18 cellular contexts compared by ENCODE assay signal in the genomic region with DNA sequence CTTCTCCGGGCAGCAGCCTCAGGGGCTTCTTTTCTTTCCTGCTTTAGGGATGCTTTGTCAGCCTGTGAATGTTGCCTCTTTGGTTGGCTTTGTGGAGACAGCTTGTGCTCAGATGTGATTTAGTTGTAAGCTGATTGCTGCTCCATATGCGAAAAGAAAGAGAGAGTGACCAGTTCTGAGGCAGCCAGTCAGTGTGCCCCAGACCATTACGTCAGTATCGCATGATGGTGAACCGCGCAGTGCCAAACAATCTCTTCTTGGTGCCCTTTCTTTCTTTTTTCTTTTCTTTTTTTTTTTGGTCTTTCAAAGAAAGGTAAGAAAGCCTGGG. TPM values are rescaled to one million over a fixed set of nuclear protein-coding genes. Genes with fewer than 3 reads are reported as not detected.
DNase-seq lines count a peak whose midpoint lies in the region; ATAC-seq and TF ChIP-seq lines count a peak whose summit lies in the region.
"Had no signal": no experiment of that assay in that cellular context is flagged by ENCODE, and none has a peak within 500 bp of the region (broad histone marks: within the 10 kb centered on the region; RNA-seq: fewer than 3 reads in every experiment).

No MANE protein-coding gene starts in this region.

- peaks cover 13 to 22% (median 16%) of the 10 kb centered on the region in 3 donors for H3K27me3 Mint-ChIP-seq in CD14-positive monocyte (ENCODE audit: low read depth in 3 of 3)

- H3K4me3 Mint-ChIP-seq in CD14-positive monocyte: peak overlapping the region in 1 of 2 donors; percentile 5
- H3K4me3 Mint-ChIP-seq: CD4-positive, alpha-beta T cell had no signal

- intact Hi-C loops in CD14-positive monocyte (cut with micrococcal nuclease): no loop called here

- no peaks in the 10 kb centered on the region for H3K4me1 Mint-ChIP-seq in CD14-positive monocyte

- no peak for ATAC-seq in HG03520 (IDR thresholded peaks at IDR 0.05; ENCODE audit: unreplicated experiment)
- ATAC-seq: body of pancreas, K562 had no signal

- in situ Hi-C loops in brain microvascular endothelial cell (cut with HindIII; ENCODE audit: low pct_ligation_motif_present, low sequenced_read_pairs): loop anchor here (25.0 kb wide), 2 partner anchors 96 to 346 kb away; no protein-coding TSS in a partner anchor

- no peak overlapping the region for H3K27ac Mint-ChIP-seq in CD14-positive monocyte
- H3K27ac Mint-ChIP-seq: CD4-positive, alpha-beta T cell had no signal

- DNase-seq in NCI-H2227 (lab: John Stamatoyannopoulos, UW; ENCODE audit: unreplicated experiment) (peak; percentile 18), NCI-H2227 treated with DMSO at 0.1 percent for 48 hours (lab: John Stamatoyannopoulos, UW) (no peak), brain microvascular endothelial cell (no peak), iPS-NIHi7 (ENCODE audit: extremely low spot score) (peak; percentile 12), substantia nigra (lab: John Stamatoyannopoulos, UW) (peak in 46 of 49 donors; percentile 15 to 80 (median 51)), HPDE6-E6E7 (ENCODE audit: extremely low spot score) (no peak), CD14-positive monocyte (ENCODE audit: low spot score) (no peak)
- DNase-seq: activated gamma-delta T cell; body of pancreas; CD4-positive, alpha-beta T cell; GDM1; NCI-H1105; NCI-H2171 had no signal

- H3K9me3 Mint-ChIP-seq in CD14-positive monocyte: peaks cover 0 to 2% (median 0%) of the 10 kb centered on the region in 7 donors
- H3K9me3 Mint-ChIP-seq: CD4-positive, alpha-beta T cell had no signal

- TF ChIP-seq CTCF in brain microvascular endothelial cell (IDR thresholded peaks at IDR 0.05; ENCODE audit: low read depth, low read length, missing control alignments) (no peak), CD14-positive monocyte (IDR thresholded peaks at IDR 0.05) (no peak)

- H3K27ac ChIP-seq in brain microvascular endothelial cell (no peak overlapping the region), substantia nigra (ENCODE audit: low read depth, low read length, poor library complexity, severe bottlenecking) (peak overlapping the region; percentile 83)
- H3K27ac ChIP-seq: 22Rv1, body of pancreas, prostate gland, SJSA1 had no signal

- H3K36me3 Mint-ChIP-seq in CD14-positive monocyte: no peaks in the 10 kb centered on the region

- no peaks in the 10 kb centered on the region for H3K36me3 ChIP-seq in brain microvascular endothelial cell (replicated peaks)
- H3K36me3 ChIP-seq: prostate gland, SJSA1 had no signal

- H3K4me3 ChIP-seq in brain microvascular endothelial cell (ENCODE audit: low read depth, low read length): peak overlapping the region; percentile 29
- H3K4me3 ChIP-seq: body of pancreas, K562, prostate gland, SJSA1 had no signal

- H3K27me3 ChIP-seq in brain microvascular endothelial cell (replicated peaks): no peaks in the 10 kb centered on the region
- H3K27me3 ChIP-seq: body of pancreas had no signal

RNA-seq across cellular contexts. Expression of a gene that starts 44.1 kb away (rescaled TPM):
- polyA plus RNA-seq in CD14-positive monocyte: 10 to 100 TPM; 21.3 to 30.1 TPM

RNA-seq across cellular contexts. Expression of a gene that starts 53.7 kb away (rescaled TPM):
- polyA plus RNA-seq in CD14-positive monocyte: not detected

Comparison
In these comparisons a context has a peak if more than half of its experiments do, and no peak if none do; other contexts are left out.
1. DNase-seq: peak in NCI-H2227 (single experiment), iPS-NIHi7 (single experiment) and substantia nigra (46 of 49); none in NCI-H2227 treated with DMSO at 0.1 percent for 48 hours (single experiment), brain microvascular endothelial cell (single experiment), HPDE6-E6E7 (single experiment) and CD14-positive monocyte (single experiment).